8 cellular contexts compared by ENCODE assay signal in genomic region chr11:18632841-18633240, GRCh38. TPM values are rescaled to one million over a fixed set of nuclear protein-coding genes. Genes with fewer than 3 reads are reported as not detected.
A peak's percentile ranks its signal among the peaks of the same experiment; 100 is the strongest.
DNase-seq lines count a peak whose midpoint lies in the region; ATAC-seq and TF ChIP-seq lines count a peak whose summit lies in the region.

No MANE protein-coding gene starts in this region.

- H3K27ac ChIP-seq in HUES6 (ENCODE audit: low read depth, low read length) (no peak overlapping the region), aorta (ENCODE audit: low read depth in 1 of 2, low read length in 2 of 2) (no peak overlapping the region)

- H3K4me1 ChIP-seq in HUES6 (ENCODE audit: control insufficient read depth, insufficient read depth, low read length) (peaks cover 4% of the 10 kb centered on the region; the same call in 1 of the 2 replicates), aorta (ENCODE audit: control insufficient read depth in 1 of 2, insufficient read depth in 2 of 2, low read length in 2 of 2) (peaks cover 0 to 3% of the 10 kb centered on the region in 2 donors)

- ATAC-seq in HG03159 (IDR thresholded peaks at IDR 0.05; ENCODE audit: unreplicated experiment), result no peak
- no peak for ATAC-seq in aorta (ENCODE audit: low FRiP score)

- 0 out of 2 replicates have a peak, but pooled peaks cover 3% of the 10 kb centered on the region for H3K27me3 ChIP-seq in HUES6 (ENCODE audit: control insufficient read depth, insufficient read depth, low read length)
- H3K27me3 ChIP-seq in aorta (ENCODE audit: control insufficient read depth in 1 of 2, insufficient read depth in 2 of 2, low read length in 1 of 2), result no peaks in the 10 kb centered on the region

- H3K4me3 ChIP-seq in AG09309 (ENCODE audit: control insufficient read depth, low read depth, low read length) (peak overlapping the region; percentile 82), HUES6 (ENCODE audit: low read depth, low read length) (peak overlapping the region; percentile 93), aorta (ENCODE audit: low read length in 2 of 2) (peak overlapping the region in 1 of 2 donors; percentile 84)

- DNase-seq in AG09309 (ENCODE audit: low read depth) (no peak), MCF 10A (ENCODE audit: unreplicated experiment) (no peak), mesothelial cell of epicardium (ENCODE audit: low spot score in 2 of 2, unreplicated experiment in 2 of 2) (no peak), UCSD-AML1 (lab: John Stamatoyannopoulos, UW; ENCODE audit: unreplicated experiment) (no peak), RPMI8226 (no peak), aorta (no peak)

- H3K9me3 Mint-ChIP-seq in MCF 10A (ENCODE audit: unreplicated experiment) (no peaks in the 10 kb centered on the region), mesothelial cell of epicardium (no peaks in the 10 kb centered on the region)

- H3K9ac ChIP-seq in HUES6 (ENCODE audit: low read length), result no peak overlapping the region

- no peak for TF ChIP-seq CTCF in AG09309 (IDR thresholded peaks at IDR 0.05; ENCODE audit: control insufficient read depth, insufficient read depth, low read depth, low read length, missing control alignments)
- no peak for TF ChIP-seq CTCF in MCF 10A (IDR thresholded peaks at IDR 0.05; ENCODE audit: unreplicated experiment)
- no peak for TF ChIP-seq CTCF in mesothelial cell of epicardium (IDR thresholded peaks at IDR 0.05; ENCODE audit: unreplicated experiment)

- intact Hi-C loops in MCF 10A (cut with micrococcal nuclease), result loop anchor here (10.0 kb wide), 1 partner anchor 88 kb away; no protein-coding TSS in a partner anchor
- intact Hi-C loops in aorta (cut with DNase I), result loop anchor here (5.0 kb wide), 2 partner anchors 46 to 64 kb away; partner anchors contain the start of genes TMEM86A (in 1 of the 2) and UEVLD (in 1 of the 2)

- H3K27me3 Mint-ChIP-seq in MCF 10A (ENCODE audit: insufficient read depth, unreplicated experiment) (no peaks in the 10 kb centered on the region), mesothelial cell of epicardium (ENCODE audit: low read depth) (peaks cover 19% of the 10 kb centered on the region)

- POLR2A ChIA-PET in MCF 10A (lab: Yijun Ruan, JAX), result interaction anchor here (0.6 to 5.3 kb wide), 14 partner anchors 14 to 260 kb away, joined by 3 to 64 read pairs (median 6); partner anchors contain the start of genes LDHA, TSG101 and UEVLD

- H3K4me3 Mint-ChIP-seq in MCF 10A (ENCODE audit: unreplicated experiment) (peak overlapping the region; percentile 91), mesothelial cell of epicardium (peak overlapping the region; percentile 96)

- 36 to 43% methylated on average over 2 of the region's 2 CpGs for WGBS in aorta, 2 donors

- H3K27ac Mint-ChIP-seq in MCF 10A (ENCODE audit: low read depth, unreplicated experiment) (peak overlapping the region; percentile 99), mesothelial cell of epicardium (peak overlapping the region; percentile 47)

- H3K9me3 ChIP-seq in HUES6 (ENCODE audit: control insufficient read depth, insufficient read depth, low read depth, low read length) (no peaks in the 10 kb centered on the region), aorta (ENCODE audit: control insufficient read depth, low read length) (no peaks in the 10 kb centered on the region)

- H3K36me3 Mint-ChIP-seq in MCF 10A (ENCODE audit: insufficient read depth, unreplicated experiment) (no peaks in the 10 kb centered on the region), mesothelial cell of epicardium (no peaks in the 10 kb centered on the region)

- H3K36me3 ChIP-seq in HUES6 (ENCODE audit: control insufficient read depth, insufficient read depth, low read length), result no peaks in the 10 kb centered on the region
- no peaks in the 10 kb centered on the region for H3K36me3 ChIP-seq in aorta (ENCODE audit: control insufficient read depth in 1 of 2, insufficient read depth in 2 of 2, low read length in 1 of 2)

- CTCF ChIA-PET in MCF 10A (lab: Yijun Ruan, JAX), result interaction anchor here (0.6 to 1.9 kb wide), 8 partner anchors 12 to 188 kb away, joined by 3 to 9 read pairs (median 4); no protein-coding TSS in a partner anchor

- no TSS peak for BruUV-seq in MCF 10A (replicated peaks; lab: Mats Ljungman, UMichigan)

- H3K4me1 Mint-ChIP-seq in MCF 10A (ENCODE audit: insufficient read depth, unreplicated experiment) (peaks cover 24% of the 10 kb centered on the region), mesothelial cell of epicardium (peaks cover 19% of the 10 kb centered on the region)

RNA-seq across cellular contexts. Expression of gene SPTY2D1, which starts 1.3 kb away (rescaled TPM):
- total RNA-seq in MCF 10A (2022), result 26.8 and 30.2 TPM in 2 replicates
- 22.3 to 26.9 TPM (median 23.0 TPM) in 3 replicates for total RNA-seq in mesothelial cell of epicardium
- 10 to 100 TPM; 16.9 to 19.9 TPM for total RNA-seq in aorta
- 1 to 10 TPM; 3.9 to 6.1 TPM for polyA plus RNA-seq in aorta

RNA-seq across cellular contexts. Expression of gene MISFA, which starts 33.3 kb away (rescaled TPM):
- total RNA-seq in MCF 10A (2022) (2.4 and 4.0 TPM in 2 replicates), mesothelial cell of epicardium (7.6 to 8.9 TPM (median 8.0 TPM) in 3 replicates), aorta (1 to 10 TPM; 1.8 to 6.6 TPM)
- polyA plus RNA-seq in aorta, result under 1 TPM in 1 of 2 donors, not detected in 1; 0.95 TPM

RNA-seq across cellular contexts. Expression of gene UEVLD, which starts 44.3 kb away (rescaled TPM):
- 22.8 and 24.8 TPM in 2 replicates for total RNA-seq in MCF 10A (2022)
- total RNA-seq in mesothelial cell of epicardium, result 12.6 to 15.6 TPM (median 14.8 TPM) in 3 replicates
- 10 to 100 TPM; 22.4 to 25.2 TPM for total RNA-seq in aorta
- polyA plus RNA-seq in aorta, result 10 to 100 TPM; 11.4 to 18.7 TPM
